1 cellular context compared by ENCODE assay signal in genomic region chr5:178229861-178230260, GRCh38.
TF ChIP-seq lines count a peak whose summit lies in the region.

No MANE protein-coding gene starts in this region.

TF ChIP-seq in GM23338, 12 proteins besides CTCF, POLR2A, EP300 and RAD21 (continued from another document):
- TF ChIP-seq, protein P1, sequence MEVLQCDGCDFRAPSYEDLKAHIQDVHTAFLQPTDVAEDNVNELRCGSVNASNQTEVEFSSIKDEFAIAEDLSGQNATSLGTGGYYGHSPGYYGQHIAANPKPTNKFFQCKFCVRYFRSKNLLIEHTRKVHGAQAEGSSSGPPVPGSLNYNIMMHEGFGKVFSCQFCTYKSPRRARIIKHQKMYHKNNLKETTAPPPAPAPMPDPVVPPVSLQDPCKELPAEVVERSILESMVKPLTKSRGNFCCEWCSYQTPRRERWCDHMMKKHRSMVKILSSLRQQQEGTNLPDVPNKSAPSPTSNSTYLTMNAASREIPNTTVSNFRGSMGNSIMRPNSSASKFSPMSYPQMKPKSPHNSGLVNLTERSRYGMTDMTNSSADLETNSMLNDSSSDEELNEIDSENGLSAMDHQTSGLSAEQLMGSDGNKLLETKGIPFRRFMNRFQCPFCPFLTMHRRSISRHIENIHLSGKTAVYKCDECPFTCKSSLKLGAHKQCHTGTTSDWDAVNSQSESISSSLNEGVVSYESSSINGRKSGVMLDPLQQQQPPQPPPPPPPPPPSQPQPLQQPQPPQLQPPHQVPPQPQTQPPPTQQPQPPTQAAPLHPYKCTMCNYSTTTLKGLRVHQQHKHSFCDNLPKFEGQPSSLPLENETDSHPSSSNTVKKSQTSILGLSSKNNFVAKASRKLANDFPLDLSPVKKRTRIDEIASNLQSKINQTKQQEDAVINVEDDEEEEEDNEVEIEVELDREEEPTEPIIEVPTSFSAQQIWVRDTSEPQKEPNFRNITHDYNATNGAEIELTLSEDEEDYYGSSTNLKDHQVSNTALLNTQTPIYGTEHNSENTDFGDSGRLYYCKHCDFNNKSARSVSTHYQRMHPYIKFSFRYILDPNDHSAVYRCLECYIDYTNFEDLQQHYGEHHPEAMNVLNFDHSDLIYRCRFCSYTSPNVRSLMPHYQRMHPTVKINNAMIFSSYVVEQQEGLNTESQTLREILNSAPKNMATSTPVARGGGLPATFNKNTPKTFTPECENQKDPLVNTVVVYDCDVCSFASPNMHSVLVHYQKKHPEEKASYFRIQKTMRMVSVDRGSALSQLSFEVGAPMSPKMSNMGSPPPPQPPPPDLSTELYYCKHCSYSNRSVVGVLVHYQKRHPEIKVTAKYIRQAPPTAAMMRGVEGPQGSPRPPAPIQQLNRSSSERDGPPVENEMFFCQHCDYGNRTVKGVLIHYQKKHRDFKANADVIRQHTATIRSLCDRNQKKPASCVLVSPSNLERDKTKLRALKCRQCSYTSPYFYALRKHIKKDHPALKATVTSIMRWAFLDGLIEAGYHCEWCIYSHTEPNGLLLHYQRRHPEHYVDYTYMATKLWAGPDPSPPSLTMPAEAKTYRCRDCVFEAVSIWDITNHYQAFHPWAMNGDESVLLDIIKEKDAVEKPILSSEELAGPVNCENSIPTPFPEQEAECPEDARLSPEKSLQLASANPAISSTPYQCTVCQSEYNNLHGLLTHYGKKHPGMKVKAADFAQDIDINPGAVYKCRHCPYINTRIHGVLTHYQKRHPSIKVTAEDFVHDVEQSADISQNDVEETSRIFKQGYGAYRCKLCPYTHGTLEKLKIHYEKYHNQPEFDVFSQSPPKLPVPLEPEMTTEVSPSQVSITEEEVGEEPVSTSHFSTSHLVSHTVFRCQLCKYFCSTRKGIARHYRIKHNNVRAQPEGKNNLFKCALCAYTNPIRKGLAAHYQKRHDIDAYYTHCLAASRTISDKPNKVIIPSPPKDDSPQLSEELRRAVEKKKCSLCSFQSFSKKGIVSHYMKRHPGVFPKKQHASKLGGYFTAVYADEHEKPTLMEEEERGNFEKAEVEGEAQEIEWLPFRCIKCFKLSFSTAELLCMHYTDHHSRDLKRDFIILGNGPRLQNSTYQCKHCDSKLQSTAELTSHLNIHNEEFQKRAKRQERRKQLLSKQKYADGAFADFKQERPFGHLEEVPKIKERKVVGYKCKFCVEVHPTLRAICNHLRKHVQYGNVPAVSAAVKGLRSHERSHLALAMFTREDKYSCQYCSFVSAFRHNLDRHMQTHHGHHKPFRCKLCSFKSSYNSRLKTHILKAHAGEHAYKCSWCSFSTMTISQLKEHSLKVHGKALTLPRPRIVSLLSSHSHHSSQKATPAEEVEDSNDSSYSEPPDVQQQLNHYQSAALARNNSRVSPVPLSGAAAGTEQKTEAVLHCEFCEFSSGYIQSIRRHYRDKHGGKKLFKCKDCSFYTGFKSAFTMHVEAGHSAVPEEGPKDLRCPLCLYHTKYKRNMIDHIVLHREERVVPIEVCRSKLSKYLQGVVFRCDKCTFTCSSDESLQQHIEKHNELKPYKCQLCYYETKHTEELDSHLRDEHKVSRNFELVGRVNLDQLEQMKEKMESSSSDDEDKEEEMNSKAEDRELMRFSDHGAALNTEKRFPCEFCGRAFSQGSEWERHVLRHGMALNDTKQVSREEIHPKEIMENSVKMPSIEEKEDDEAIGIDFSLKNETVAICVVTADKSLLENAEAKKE (CRISPR knock-in tag; IDR thresholded peaks at IDR 0.05) = no peak
- TF ChIP-seq EZH2phosphoT487 (IDR thresholded peaks at IDR 0.05; ENCODE audit: unreplicated experiment) (no peak), REST (IDR thresholded peaks at IDR 0.05; ENCODE audit: unreplicated experiment) (no peak), NANOG (IDR thresholded peaks at IDR 0.05; ENCODE audit: borderline replicate concordance) (no peak), POLR2AphosphoS5 (IDR thresholded peaks at IDR 0.05; ENCODE audit: low read depth) (no peak)
